22 cellular contexts compared by ENCODE assay signal in genomic region chr10:61346946-61347345, GRCh38.
"Had no signal": no experiment of that assay in that cellular context is flagged by ENCODE, and none has a peak within 500 bp of the region (broad histone marks: within the 10 kb centered on the region; RNA-seq: fewer than 3 reads in every experiment).

No MANE protein-coding gene starts in this region.

- H3K27ac ChIP-seq: esophagus muscularis mucosa, foreskin keratinocyte, heart left ventricle, right lobe of liver, skin epidermis, uterus had no signal

- H3K9me3 ChIP-seq: esophagus muscularis mucosa, heart left ventricle, right lobe of liver, uterus had no signal

- H3K4me3 ChIP-seq: esophagus muscularis mucosa, heart left ventricle, right lobe of liver, skin epidermis, uterus had no signal

- H3K36me3 ChIP-seq: esophagus muscularis mucosa, heart left ventricle, right lobe of liver, uterus had no signal

- DNase-seq: activated B cell treated with CpG ODN at 0.5 μM for 24 hours; activated CD4-positive, alpha-beta T cell treated with anti-CD3 and anti-CD28 coated beads, Interleukin-2, amount 50 U/mL, for 1 hour; activated CD8-positive, alpha-beta memory T cell treated with anti-CD3 and anti-CD28 coated beads, Interleukin-2, amount 10 ng/mL, durations not matched to agents 7 days and 5 days; activated CD8-positive, alpha-beta T cell treated with anti-CD3 and anti-CD28 coated beads, Interleukin-2, amount 10 ng/mL, durations not matched to agents 7 days and 5 days; activated naive CD4-positive, alpha-beta T cell; activated T-cell treated with anti-CD3 and anti-CD28 coated beads, Interleukin-2, amount 50 U/mL, for 72 hours; foreskin keratinocyte; heart left ventricle; hypothalamus; immature natural killer cell; kidney; left colon; midbrain; posterior cingulate gyrus; right lobe of liver; stimulated activated CD4-positive, alpha-beta T cell treated with anti-CD3 and anti-CD28 coated beads, Interleukin-4, amount 100 ng/mL, for 24 hours; uterus had no signal

- H3K4me1 ChIP-seq: esophagus muscularis mucosa, foreskin keratinocyte, heart left ventricle, right lobe of liver, uterus had no signal

- ATAC-seq: activated CD8-positive, alpha-beta memory T cell treated with anti-CD3 and anti-CD28 coated beads, Interleukin-2, amount 10 ng/mL, durations not matched to agents 7 days and 5 days; activated CD8-positive, alpha-beta T cell treated with anti-CD3 and anti-CD28 coated beads, Interleukin-2, amount 10 ng/mL, durations not matched to agents 7 days and 5 days; activated naive CD4-positive, alpha-beta T cell treated with anti-CD3 and anti-CD28 coated beads, Interleukin-2, amount 50 U/mL, for 72 hours; activated T-cell treated with anti-CD3 and anti-CD28 coated beads, Interleukin-2, amount 50 U/mL, for 72 hours; foreskin keratinocyte; heart left ventricle; left colon; natural killer cell treated with Interleukin-12 subunit alpha and Interleukin-12 subunit beta and Interleukin-15 and Interleukin-18, amount 100 ng/mL, for 72 hours; right lobe of liver; stimulated activated effector memory CD8-positive, alpha-beta T cell treated with anti-CD3 and anti-CD28 coated beads, Interleukin-12 subunit alpha, Interleukin-12 subunit beta, amount 100 ng/mL, for 72 hours had no signal
